38 cellular contexts compared by ENCODE assay signal in the genomic region with DNA sequence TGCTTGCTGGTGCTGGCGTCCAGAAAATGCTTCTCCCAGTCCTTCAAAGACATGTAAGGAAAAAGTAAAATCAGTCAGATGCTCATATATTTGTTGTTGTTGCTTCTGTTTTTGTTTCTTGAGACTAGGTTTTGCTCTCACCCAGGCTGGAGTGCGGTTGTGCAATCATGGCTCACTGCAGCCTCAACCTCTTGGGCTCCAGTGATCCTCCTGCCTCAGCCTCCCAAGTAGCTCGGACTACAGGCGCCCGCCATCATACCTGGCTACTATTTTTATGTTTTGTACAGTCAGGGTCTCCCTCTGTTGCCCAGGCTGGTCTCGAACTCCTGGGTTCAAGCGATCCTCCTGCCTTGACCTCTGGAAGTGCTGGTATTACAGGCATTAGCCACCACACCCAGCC. TPM values are rescaled to one million over a fixed set of nuclear protein-coding genes. Genes with fewer than 3 reads are reported as not detected.
"Had no signal": no experiment of that assay in that cellular context is flagged by ENCODE, and none has a peak within 500 bp of the region (broad histone marks: within the 10 kb centered on the region; RNA-seq: fewer than 3 reads in every experiment).

No MANE protein-coding gene starts in this region.

- H3K27ac Mint-ChIP-seq: activated B cell treated with CpG ODN at 0.5 μM for 24 hours; activated CD4-positive, alpha-beta memory T cell treated with anti-CD3 and anti-CD28 coated beads for 36 hours; activated CD4-positive, alpha-beta T cell treated with anti-CD3 and anti-CD28 coated beads, Interleukin-2, amount 10 ng/mL, durations not matched to agents 24 days and 14 days; activated CD8-positive, alpha-beta T cell treated with anti-CD3 and anti-CD28 coated beads for 36 hours; activated naive CD4-positive, alpha-beta T cell treated with anti-CD3 and anti-CD28 coated beads for 36 hours; activated naive CD4-positive, alpha-beta T cell treated with anti-CD3 and anti-CD28 coated beads, Interleukin-2, amount 50 U/mL, for 72 hours; activated naive CD8-positive, alpha-beta T cell treated with anti-CD3 and anti-CD28 coated beads for 36 hours; activated T-cell treated with anti-CD3 and anti-CD28 coated beads, Interleukin-2, amount 50 U/mL, for 72 hours; activated T-helper 1 cell treated with anti-CD3 and anti-CD28 coated beads, Interleukin-12 subunit alpha, Interleukin-12 subunit beta, Interleukin-2, Interleukin-4 antibody, amounts not matched to agents 30 ng/mL and 10 ng/mL and 1 ng/mL, durations not matched to agents 14 hours and 24 hours and 36 hours; activated T-helper 17 cell treated with anti-CD3 and anti-CD28 coated beads, Interleukin-2, amount 50 U/mL, for 72 hours; T-helper 1 cell treated with Interleukin-12 subunit alpha and Interleukin-12 subunit beta and Interleukin-4 antibody, amounts not matched to agents 30 μg/mL and 1 μg/mL, for 36 hours; T-helper 2 cell treated with Interferon-gamma antibody and Interleukin-4, amounts not matched to agents 5 μg/mL and 100 μg/mL, for 36 hours had no signal

- ATAC-seq: activated CD8-positive, alpha-beta T cell treated with anti-CD3 and anti-CD28 coated beads for 36 hours; activated naive CD4-positive, alpha-beta T cell treated with anti-CD3 and anti-CD28 coated beads, Interleukin-2, amount 50 U/mL, for 72 hours; activated T-cell treated with anti-CD3 and anti-CD28 coated beads, Interleukin-2, amount 50 U/mL, for 4 hours; activated T-cell treated with anti-CD3 and anti-CD28 coated beads, Interleukin-2, amount 50 U/mL, for 72 hours; activated T-helper 17 cell treated with anti-CD3 and anti-CD28 coated beads, Interleukin-2, amount 50 U/mL, for 72 hours; body of pancreas had no signal

- H3K4me1 ChIP-seq: adrenal gland, body of pancreas, breast epithelium had no signal

- H3K27ac ChIP-seq: adrenal gland, body of pancreas, brain microvascular endothelial cell, breast epithelium, VCaP had no signal

- H3K36me3 Mint-ChIP-seq: activated CD4-positive, alpha-beta memory T cell treated with anti-CD3 and anti-CD28 coated beads for 36 hours; activated naive CD4-positive, alpha-beta T cell treated with anti-CD3 and anti-CD28 coated beads, Interleukin-2, amount 50 U/mL, for 72 hours; activated naive CD8-positive, alpha-beta T cell treated with anti-CD3 and anti-CD28 coated beads for 36 hours had no signal

- H3K9me3 Mint-ChIP-seq: activated B cell treated with CpG ODN at 0.5 μM for 24 hours; activated CD4-positive, alpha-beta memory T cell treated with anti-CD3 and anti-CD28 coated beads for 36 hours; activated CD4-positive, alpha-beta T cell treated with anti-CD3 and anti-CD28 coated beads, Interleukin-2, amount 10 ng/mL, durations not matched to agents 24 days and 14 days; activated CD8-positive, alpha-beta T cell treated with anti-CD3 and anti-CD28 coated beads for 36 hours; activated naive CD4-positive, alpha-beta T cell treated with anti-CD3 and anti-CD28 coated beads for 36 hours; activated naive CD4-positive, alpha-beta T cell treated with anti-CD3 and anti-CD28 coated beads, Interleukin-2, amount 50 U/mL, for 72 hours; activated naive CD8-positive, alpha-beta T cell treated with anti-CD3 and anti-CD28 coated beads for 36 hours; activated T-cell treated with anti-CD3 and anti-CD28 coated beads, Interleukin-2, amount 50 U/mL, for 4 hours; activated T-cell treated with anti-CD3 and anti-CD28 coated beads, Interleukin-2, amount 50 U/mL, for 72 hours; activated T-helper 1 cell treated with anti-CD3 and anti-CD28 coated beads, Interleukin-12 subunit alpha, Interleukin-12 subunit beta, Interleukin-2, Interleukin-4 antibody, amounts not matched to agents 30 ng/mL and 10 ng/mL and 1 ng/mL, durations not matched to agents 14 hours and 24 hours and 36 hours; activated T-helper 17 cell treated with anti-CD3 and anti-CD28 coated beads, Interleukin-2, amount 50 U/mL, for 72 hours; T-helper 1 cell treated with Interleukin-12 subunit alpha and Interleukin-12 subunit beta and Interleukin-4 antibody, amounts not matched to agents 30 μg/mL and 1 μg/mL, for 36 hours; T-helper 2 cell treated with Interferon-gamma antibody and Interleukin-4, amounts not matched to agents 5 μg/mL and 100 μg/mL, for 36 hours had no signal

- H3K36me3 ChIP-seq: adrenal gland, brain microvascular endothelial cell, breast epithelium had no signal

- DNase-seq: activated B cell treated with CpG ODN at 0.5 μM for 24 hours; activated CD4-positive, alpha-beta memory T cell treated with anti-CD3 and anti-CD28 coated beads for 36 hours; activated CD4-positive, alpha-beta T cell treated with anti-CD3 and anti-CD28 coated beads for 4 hours; activated CD4-positive, alpha-beta T cell treated with anti-CD3 and anti-CD28 coated beads, Interleukin-2, amount 10 ng/mL, durations not matched to agents 24 days and 14 days; activated CD4-positive, alpha-beta T cell treated with anti-CD3 and anti-CD28 coated beads, Interleukin-2, amount 50 U/mL, for 1 hour; activated CD4-positive, alpha-beta T cell treated with anti-CD3 and anti-CD28 coated beads, Interleukin-2, amount 50 U/mL, for 4 hours; activated CD4-positive, CD25-positive, alpha-beta regulatory T cell treated with anti-CD3 and anti-CD28 coated beads, Interleukin-2, amount 50 U/mL, for 72 hours; activated CD8-positive, alpha-beta memory T cell treated with anti-CD3 and anti-CD28 coated beads, Interleukin-2, amount 50 U/mL, for 4 hours; activated CD8-positive, alpha-beta T cell treated with anti-CD3 and anti-CD28 coated beads for 36 hours; activated effector memory CD4-positive, alpha-beta T cell treated with anti-CD3 and anti-CD28 coated beads, Interleukin-2, amount 50 U/mL, for 16 hours; activated gamma-delta T cell treated with Interleukin-2 at 50 U/mL for 16 hours; activated naive CD4-positive, alpha-beta T cell; activated naive CD4-positive, alpha-beta T cell treated with anti-CD3 and anti-CD28 coated beads for 36 hours; activated naive CD4-positive, alpha-beta T cell treated with anti-CD3 and anti-CD28 coated beads, Interleukin-2, amount 50 U/mL, for 16 hours; activated naive CD8-positive, alpha-beta T cell treated with anti-CD3 and anti-CD28 coated beads for 36 hours; activated T-cell treated with anti-CD3 and anti-CD28 coated beads for 4 hours; activated T-cell treated with anti-CD3 and anti-CD28 coated beads, Interleukin-2, amount 50 U/mL, for 1 hour; activated T-cell treated with anti-CD3 and anti-CD28 coated beads, Interleukin-2, amount 50 U/mL, for 4 hours; activated T-cell treated with anti-CD3 and anti-CD28 coated beads, Interleukin-2, amount 50 U/mL, for 72 hours; adrenal gland; amniotic stem cell; aorta; body of pancreas; brain microvascular endothelial cell; central memory CD4-positive, alpha-beta T cell; T-helper 2 cell; T-helper 9 cell had no signal

- FAIRE-seq: astrocyte, TTC549 had no signal

- H3K4me3 Mint-ChIP-seq: activated B cell treated with CpG ODN at 0.5 μM for 24 hours; activated CD4-positive, alpha-beta memory T cell treated with anti-CD3 and anti-CD28 coated beads for 36 hours; activated CD4-positive, alpha-beta T cell treated with anti-CD3 and anti-CD28 coated beads, Interleukin-2, amount 10 ng/mL, durations not matched to agents 24 days and 14 days; activated CD8-positive, alpha-beta T cell treated with anti-CD3 and anti-CD28 coated beads for 36 hours; activated naive CD4-positive, alpha-beta T cell treated with anti-CD3 and anti-CD28 coated beads for 36 hours; activated naive CD8-positive, alpha-beta T cell treated with anti-CD3 and anti-CD28 coated beads for 36 hours; activated T-cell treated with anti-CD3 and anti-CD28 coated beads, Interleukin-2, amount 50 U/mL, for 4 hours; activated T-cell treated with anti-CD3 and anti-CD28 coated beads, Interleukin-2, amount 50 U/mL, for 72 hours; activated T-helper 1 cell treated with anti-CD3 and anti-CD28 coated beads, Interleukin-12 subunit alpha, Interleukin-12 subunit beta, Interleukin-2, Interleukin-4 antibody, amounts not matched to agents 30 ng/mL and 10 ng/mL and 1 ng/mL, durations not matched to agents 14 hours and 24 hours and 36 hours; activated T-helper 17 cell treated with anti-CD3 and anti-CD28 coated beads, Interleukin-2, amount 50 U/mL, for 72 hours; T-helper 1 cell treated with Interleukin-12 subunit alpha and Interleukin-12 subunit beta and Interleukin-4 antibody, amounts not matched to agents 30 μg/mL and 1 μg/mL, for 36 hours; T-helper 2 cell treated with Interferon-gamma antibody and Interleukin-4, amounts not matched to agents 5 μg/mL and 100 μg/mL, for 36 hours had no signal

- H3K4me1 Mint-ChIP-seq: activated B cell treated with CpG ODN at 0.5 μM for 24 hours; activated CD4-positive, alpha-beta T cell treated with anti-CD3 and anti-CD28 coated beads, Interleukin-2, amount 10 ng/mL, durations not matched to agents 24 days and 14 days; activated naive CD8-positive, alpha-beta T cell treated with anti-CD3 and anti-CD28 coated beads for 36 hours; activated T-helper 17 cell treated with anti-CD3 and anti-CD28 coated beads, Interleukin-2, amount 50 U/mL, for 72 hours had no signal

- H3K4me3 ChIP-seq: adrenal gland, body of pancreas, breast epithelium had no signal

- H3K9me3 ChIP-seq: adrenal gland, body of pancreas, breast epithelium had no signal

- H3K27me3 ChIP-seq: adrenal gland, body of pancreas, brain microvascular endothelial cell, breast epithelium had no signal

- H3K27me3 Mint-ChIP-seq: activated B cell treated with CpG ODN at 0.5 μM for 24 hours; activated CD4-positive, alpha-beta memory T cell treated with anti-CD3 and anti-CD28 coated beads for 36 hours; activated CD4-positive, alpha-beta T cell treated with anti-CD3 and anti-CD28 coated beads, Interleukin-2, amount 10 ng/mL, durations not matched to agents 24 days and 14 days; activated CD8-positive, alpha-beta T cell treated with anti-CD3 and anti-CD28 coated beads for 36 hours; activated naive CD8-positive, alpha-beta T cell treated with anti-CD3 and anti-CD28 coated beads for 36 hours; activated T-helper 17 cell treated with anti-CD3 and anti-CD28 coated beads, Interleukin-2, amount 50 U/mL, for 72 hours had no signal

RNA-seq across cellular contexts. Expression of gene CALR3, which starts 13.2 kb away (rescaled TPM):
- total RNA-seq: activated B cell treated with CpG ODN at 0.5 μM for 24 hours; activated CD4-positive, alpha-beta memory T cell treated with anti-CD3 and anti-CD28 coated beads for 36 hours; activated CD4-positive, alpha-beta T cell treated with anti-CD3 and anti-CD28 coated beads, Interleukin-2, amount 10 ng/mL, durations not matched to agents 24 days and 14 days; activated CD8-positive, alpha-beta T cell treated with anti-CD3 and anti-CD28 coated beads for 36 hours; activated naive CD4-positive, alpha-beta T cell treated with anti-CD3 and anti-CD28 coated beads for 36 hours; activated naive CD4-positive, alpha-beta T cell treated with anti-CD3 and anti-CD28 coated beads, Interleukin-2, amount 50 U/mL, for 72 hours; activated T-cell treated with anti-CD3 and anti-CD28 coated beads, Interleukin-2, amount 50 U/mL, for 4 hours; activated T-cell treated with anti-CD3 and anti-CD28 coated beads, Interleukin-2, amount 50 U/mL, for 72 hours; activated T-helper 1 cell treated with anti-CD3 and anti-CD28 coated beads, Interleukin-12 subunit alpha, Interleukin-12 subunit beta, Interleukin-2, Interleukin-4 antibody, amounts not matched to agents 30 ng/mL and 10 ng/mL and 1 ng/mL, durations not matched to agents 14 hours and 24 hours and 36 hours; activated T-helper 17 cell treated with anti-CD3 and anti-CD28 coated beads, Interleukin-2, amount 50 U/mL, for 72 hours; aorta; astrocyte; body of pancreas; breast epithelium; cardiac septum; cerebellum had no signal
- polyA plus RNA-seq: aorta had no signal
